In genomic region chr6:154732824-154733609, GRCh38 we compare ENCODE assay signal across 8 cellular contexts. TPM values are rescaled to one million over a fixed set of nuclear protein-coding genes. Genes with fewer than 3 reads are reported as not detected.
DNase-seq lines count a peak whose midpoint lies in the region; ATAC-seq and TF ChIP-seq lines count a peak whose summit lies in the region.

Gene SCAF8, plus strand, starts transcription at chr6:154733416. Its CDS starts 485 bp downstream, at chr6:154733901.

- H3K4me3 Mint-ChIP-seq in activated T-helper 1 cell treated with anti-CD3 and anti-CD28 coated beads, Interleukin-12 subunit alpha, Interleukin-12 subunit beta, Interleukin-2, Interleukin-4 antibody, amounts not matched to agents 30 ng/mL and 10 ng/mL and 1 ng/mL, durations not matched to agents 14 hours and 24 hours and 36 hours = peak within 1 kb of the TSS; percentile 97
- H3K4me3 Mint-ChIP-seq in naive thymus-derived CD8-positive, alpha-beta T cell = peak within 1 kb of the TSS; percentile 85 to 96 (median 92)

- H3K9me3 ChIP-seq in Peyer's patch = no peaks in the 10 kb centered on the region

- H3K27ac Mint-ChIP-seq in activated T-helper 1 cell treated with anti-CD3 and anti-CD28 coated beads, Interleukin-12 subunit alpha, Interleukin-12 subunit beta, Interleukin-2, Interleukin-4 antibody, amounts not matched to agents 30 ng/mL and 10 ng/mL and 1 ng/mL, durations not matched to agents 14 hours and 24 hours and 36 hours = peak within 1 kb of the TSS; percentile 96
- peak within 1 kb of the TSS; percentile 88 to 98 (median 95) for H3K27ac Mint-ChIP-seq in naive thymus-derived CD8-positive, alpha-beta T cell

- peak in 1 of 2 donors; percentile 33 for TF ChIP-seq POLR2A in Peyer's patch (IDR thresholded peaks at IDR 0.05)

- H3K27me3 Mint-ChIP-seq in activated T-helper 1 cell treated with anti-CD3 and anti-CD28 coated beads, Interleukin-12 subunit alpha, Interleukin-12 subunit beta, Interleukin-2, Interleukin-4 antibody, amounts not matched to agents 30 ng/mL and 10 ng/mL and 1 ng/mL, durations not matched to agents 14 hours and 24 hours and 36 hours (ENCODE audit: insufficient read depth) = peaks cover 4% of the 10 kb centered on the region
- H3K27me3 Mint-ChIP-seq in naive thymus-derived CD8-positive, alpha-beta T cell = no peaks in the 10 kb centered on the region

- H3K4me1 Mint-ChIP-seq in activated T-helper 1 cell treated with anti-CD3 and anti-CD28 coated beads, Interleukin-12 subunit alpha, Interleukin-12 subunit beta, Interleukin-2, Interleukin-4 antibody, amounts not matched to agents 30 ng/mL and 10 ng/mL and 1 ng/mL, durations not matched to agents 14 hours and 24 hours and 36 hours (ENCODE audit: low read depth) = peaks cover 33% of the 10 kb centered on the region
- H3K4me1 Mint-ChIP-seq in naive thymus-derived CD8-positive, alpha-beta T cell = peaks cover 16 to 48% (median 42%) of the 10 kb centered on the region in 4 donors

- no peaks in the 10 kb centered on the region for H3K9me3 Mint-ChIP-seq in activated T-helper 1 cell treated with anti-CD3 and anti-CD28 coated beads, Interleukin-12 subunit alpha, Interleukin-12 subunit beta, Interleukin-2, Interleukin-4 antibody, amounts not matched to agents 30 ng/mL and 10 ng/mL and 1 ng/mL, durations not matched to agents 14 hours and 24 hours and 36 hours
- H3K9me3 Mint-ChIP-seq in naive thymus-derived CD8-positive, alpha-beta T cell = no peaks in the 10 kb centered on the region

- no peaks in the 10 kb centered on the region for H3K36me3 ChIP-seq in Peyer's patch

- peak; percentile 87 for DNase-seq in DMS79 treated with DMSO at 0.1 percent for 48 hours (lab: John Stamatoyannopoulos, UW)
- peak; percentile 85 for DNase-seq in HuH-7 (ENCODE audit: low spot score)
- DNase-seq in Peyer's patch = peak; percentile 73 to 91 (median 90)
- peak; percentile 85 for DNase-seq in activated T-helper 1 cell treated with anti-CD3 and anti-CD28 coated beads, Interleukin-12 subunit alpha, Interleukin-12 subunit beta, Interleukin-2, Interleukin-4 antibody, amounts not matched to agents 30 ng/mL and 10 ng/mL and 1 ng/mL, durations not matched to agents 14 hours and 24 hours and 36 hours (ENCODE audit: low spot score)
- DNase-seq in fibroblast of gingiva (ENCODE audit: low read depth) = peak; percentile 74
- DNase-seq in naive thymus-derived CD8-positive, alpha-beta T cell = peak; percentile 71 to 95 (median 88)
- DNase-seq in stimulated activated naive CD4-positive, alpha-beta T cell (lab: John Stamatoyannopoulos, UW) = peak; percentile 72 to 98 (median 86)

- H3K27ac ChIP-seq in Peyer's patch = peak within 1 kb of the TSS; percentile 92 to 99 (median 96)

- peaks cover 15% of the 10 kb centered on the region for H3K36me3 Mint-ChIP-seq in activated T-helper 1 cell treated with anti-CD3 and anti-CD28 coated beads, Interleukin-12 subunit alpha, Interleukin-12 subunit beta, Interleukin-2, Interleukin-4 antibody, amounts not matched to agents 30 ng/mL and 10 ng/mL and 1 ng/mL, durations not matched to agents 14 hours and 24 hours and 36 hours (ENCODE audit: low read depth)
- H3K36me3 Mint-ChIP-seq in naive thymus-derived CD8-positive, alpha-beta T cell = peaks cover 0 to 21% (median 2%) of the 10 kb centered on the region in 3 donors

- H3K4me3 ChIP-seq in Peyer's patch = peak within 1 kb of the TSS; percentile 57 to 82 (median 72)

- peak; percentile 79 to 95 (median 92) for TF ChIP-seq CTCF in Peyer's patch (IDR thresholded peaks at IDR 0.05)

- ATAC-seq in GM21526 (IDR thresholded peaks at IDR 0.05; ENCODE audit: low FRiP score, unreplicated experiment) = peak; percentile 86
- ATAC-seq in naive thymus-derived CD8-positive, alpha-beta T cell = peak; percentile 72 to 77

- H3K27me3 ChIP-seq in Peyer's patch = no peaks in the 10 kb centered on the region

- POLR2A ChIA-PET in naive thymus-derived CD8-positive, alpha-beta T cell (lab: Charles Lee) = interaction anchor here (0.6 kb wide), 2 partner anchors 20 to 39 kb away, joined by 3 read pairs; no protein-coding TSS in a partner anchor

- intact Hi-C loops in activated T-helper 1 cell treated with anti-CD3 and anti-CD28 coated beads, Interleukin-12 subunit alpha, Interleukin-12 subunit beta, Interleukin-2, Interleukin-4 antibody, amounts not matched to agents 30 ng/mL and 10 ng/mL and 1 ng/mL, durations not matched to agents 14 hours and 24 hours and 36 hours (cut with micrococcal nuclease) = loop anchor here (1.0 to 10.0 kb wide), 8 partner anchors 58 to 1952 kb away; partner anchors contain the start of genes FBXO5 and TIAM2

- peaks cover 0 to 23% (median 6%) of the 10 kb centered on the region in 4 donors for H3K4me1 ChIP-seq in Peyer's patch

RNA-seq across cellular contexts. Expression of gene SCAF8, which starts in this region (rescaled TPM):
- 10 to 100 TPM; 29.8 to 63.5 (median 34.6) TPM for total RNA-seq in Peyer's patch
- total RNA-seq in activated T-helper 1 cell treated with anti-CD3 and anti-CD28 coated beads, Interleukin-12 subunit alpha, Interleukin-12 subunit beta, Interleukin-2, Interleukin-4 antibody, amounts not matched to agents 30 ng/mL and 10 ng/mL and 1 ng/mL, durations not matched to agents 14 hours and 24 hours and 36 hours = 37.7 and 40.9 TPM in 2 replicates
- 10 to 100 TPM; 65.2 to 67.1 TPM for total RNA-seq in naive thymus-derived CD8-positive, alpha-beta T cell
- 10 to 100 TPM; 11.0 to 17.4 (median 13.4) TPM for polyA plus RNA-seq in naive thymus-derived CD8-positive, alpha-beta T cell

Comparison
In these comparisons a context has a peak if more than half of its experiments do, and no peak if none do; other contexts are left out.
1. Peak in every context shown above with its lines: DNase-seq, ATAC-seq, H3K4me3 ChIP-seq and H3K27ac ChIP-seq.